ENCODE assay signal across 8 cellular contexts in genomic region chr18:62523631-62524442, GRCh38. TPM values are rescaled to one million over a fixed set of nuclear protein-coding genes. Genes with fewer than 3 reads are reported as not detected.
DNase-seq lines count a peak whose midpoint lies in the region; ATAC-seq and TF ChIP-seq lines count a peak whose summit lies in the region.

No MANE protein-coding gene starts in this region.

- intact Hi-C loops in activated CD4-positive, alpha-beta T cell treated with anti-CD3 and anti-CD28 coated beads for 36 hours (cut with DNase I, micrococcal nuclease): loop anchor here (1.0 to 10.0 kb wide), 9 partner anchors 77 to 1451 kb away; partner anchors contain the start of genes TNFRSF11A (in 2 of the 2), KDSR (in 1 of the 2), PHLPP1 (in 1 of the 2) and SERPINB8 (in 1 of the 2)

- H3K4me1 Mint-ChIP-seq in activated CD4-positive, alpha-beta T cell treated with anti-CD3 and anti-CD28 coated beads for 36 hours: peaks cover 26% of the 10 kb centered on the region

- peak; percentile 11 for ATAC-seq in activated CD4-positive, alpha-beta T cell treated with anti-CD3 and anti-CD28 coated beads for 36 hours

- H3K4me3 ChIP-seq in choroid plexus epithelial cell (ENCODE audit: low read depth, low read length): peak overlapping the region; percentile 86

- H3K9me3 Mint-ChIP-seq in activated CD4-positive, alpha-beta T cell treated with anti-CD3 and anti-CD28 coated beads for 36 hours (ENCODE audit: low read depth): no peaks in the 10 kb centered on the region

- CTCF ChIA-PET in activated CD4-positive, alpha-beta T cell treated with anti-CD3 and anti-CD28 coated beads for 36 hours (lab: Charles Lee): interaction anchor here (1.0 to 2.2 kb wide), 3 partner anchors 13 to 103 kb away, joined by 3 to 12 read pairs (median 3); no protein-coding TSS in a partner anchor

- DNase-seq in NCI-H2081 (lab: John Stamatoyannopoulos, UW) (peak; percentile 36 to 68), NCI-H2081 treated with DMSO at 0.1 percent for 48 hours (lab: John Stamatoyannopoulos, UW) (no peak), NCI-H1105 treated with DMSO at 0.1 percent for 48 hours (lab: John Stamatoyannopoulos, UW) (peak; percentile 44), choroid plexus epithelial cell (ENCODE audit: low read depth) (peak; percentile 69), left kidney (ENCODE audit: low read depth, low spot score) (peak; percentile 82), cerebellar nuclear complex (lab: John Stamatoyannopoulos, UW) (no peak)
- peak; percentile 78 for DNase-seq in activated CD4-positive, alpha-beta T cell treated with anti-CD3 and anti-CD28 coated beads for 36 hours
- peak; percentile 28 for DNase-seq in stimulated activated CD4-positive, alpha-beta T cell treated with anti-CD3 and anti-CD28 coated beads, Interleukin-2, amount 100 ng/mL, for 4 hours (ENCODE audit: low read depth)

- H3K27me3 Mint-ChIP-seq in activated CD4-positive, alpha-beta T cell treated with anti-CD3 and anti-CD28 coated beads for 36 hours: no peaks in the 10 kb centered on the region

- no peak for TF ChIP-seq CTCF in choroid plexus epithelial cell (conservative IDR thresholded peaks at IDR 0.05; ENCODE audit: low read depth, low read length)

- H3K4me3 Mint-ChIP-seq in activated CD4-positive, alpha-beta T cell treated with anti-CD3 and anti-CD28 coated beads for 36 hours: peak overlapping the region; percentile 95

- peak overlapping the region; percentile 98 for H3K27ac Mint-ChIP-seq in activated CD4-positive, alpha-beta T cell treated with anti-CD3 and anti-CD28 coated beads for 36 hours

- POLR2A ChIA-PET in activated CD4-positive, alpha-beta T cell treated with anti-CD3 and anti-CD28 coated beads for 36 hours (lab: Charles Lee): interaction anchor here (1.0 to 1.4 kb wide), 3 partner anchors 103 to 337 kb away, joined by 3 to 6 read pairs (median 4); partner anchors contain the start of genes PIGN and RELCH

- peaks cover 14% of the 10 kb centered on the region for H3K36me3 Mint-ChIP-seq in activated CD4-positive, alpha-beta T cell treated with anti-CD3 and anti-CD28 coated beads for 36 hours (ENCODE audit: low read depth)

RNA-seq across cellular contexts. Expression of gene ZCCHC2, which starts 1.0 kb away (rescaled TPM):
- total RNA-seq in activated CD4-positive, alpha-beta T cell treated with anti-CD3 and anti-CD28 coated beads for 36 hours: 10 to 100 TPM; 26.1 to 40.1 TPM

Comparison
In these comparisons a context has a peak if more than half of its experiments do, and no peak if none do; other contexts are left out.
1. DNase-seq: peak in NCI-H2081 (2 of 2), NCI-H1105 treated with DMSO at 0.1 percent for 48 hours (single experiment), activated CD4-positive, alpha-beta T cell treated with anti-CD3 and anti-CD28 coated beads for 36 hours (single experiment), choroid plexus epithelial cell (single experiment), left kidney (single experiment) and stimulated activated CD4-positive, alpha-beta T cell treated with anti-CD3 and anti-CD28 coated beads, Interleukin-2, amount 100 ng/mL, for 4 hours (single experiment); none in NCI-H2081 treated with DMSO at 0.1 percent for 48 hours (single experiment) and cerebellar nuclear complex (0 of 2).